8 cellular contexts compared by ENCODE assay signal in genomic region chr2:165293439-165294420, GRCh38. TPM values are rescaled to one million over a fixed set of nuclear protein-coding genes. Genes with fewer than 3 reads are reported as not detected.
A peak's percentile ranks its signal among the peaks of the same experiment; 100 is the strongest.
DNase-seq lines count a peak whose midpoint lies in the region; ATAC-seq and TF ChIP-seq lines count a peak whose summit lies in the region.

No MANE protein-coding gene starts in this region.

- intact Hi-C loops in stomach (cut with DNase I; ENCODE audit: low total_unique reads), result no loop called here

- CTCF ChIA-PET in BJ (lab: Yijun Ruan, JAX), result interaction anchor here (0.6 to 1.2 kb wide), 6 partner anchors 12 to 302 kb away, joined by 3 to 8 read pairs (median 3); partner anchors contain the start of gene SCN3A

- DNase-seq in BJ (ENCODE audit: low read depth), result peak; percentile 55
- peak; percentile 88 for DNase-seq in NCI-H1092 treated with DMSO at 0.1 percent for 48 hours (lab: John Stamatoyannopoulos, UW)
- peak; percentile 93 for DNase-seq in SK-MEL-5 (ENCODE audit: low read depth, low spot score)
- no peak for DNase-seq in coronary artery (ENCODE audit: low spot score)
- DNase-seq in left kidney (ENCODE audit: low read depth, low spot score), result peak; percentile 96
- no peak for DNase-seq in stomach

- ATAC-seq in GM18502 (IDR thresholded peaks at IDR 0.05; ENCODE audit: poor library complexity, unreplicated experiment), result peak; percentile 100
- ATAC-seq in HG02870 (IDR thresholded peaks at IDR 0.05; ENCODE audit: unreplicated experiment), result peak; percentile 100

- H3K27me3 ChIP-seq in BJ (ENCODE audit: control insufficient read depth, insufficient read depth, low read length) (no peaks in the 10 kb centered on the region), stomach (no peaks in the 10 kb centered on the region)

- POLR2A ChIA-PET in BJ (lab: Charles Lee), result interaction anchor here (0.7 kb wide), 1 partner anchor 473 kb away, joined by 8 read pairs; no protein-coding TSS in a partner anchor

- H3K4me3 ChIP-seq in BJ (ENCODE audit: low read depth, low read length) (no peak overlapping the region), coronary artery (peak overlapping the region; percentile 47), stomach (no peak overlapping the region)

- H3K9me3 ChIP-seq in stomach, result no peaks in the 10 kb centered on the region

- in situ Hi-C loops in SK-MEL-5 (cut with HindIII; ENCODE audit: low pct_unique_long_range_greater_than_20kb, low sequenced_read_pairs), result no loop called here

- TF ChIP-seq EP300 in stomach (IDR thresholded peaks at IDR 0.05), result no peak

- TF ChIP-seq CTCF in BJ (IDR thresholded peaks at IDR 0.05; ENCODE audit: insufficient read depth, low read depth, low read length), result peak; percentile 74
- peak; percentile 48 for TF ChIP-seq CTCF in coronary artery (IDR thresholded peaks at IDR 0.05)
- peak in 5 of 7 experiments; percentile 38 to 74 (median 61) for TF ChIP-seq CTCF in stomach (IDR thresholded peaks at IDR 0.05)

- H3K36me3 ChIP-seq in BJ (ENCODE audit: control insufficient read depth, insufficient read depth, low read length), result no peaks in the 10 kb centered on the region
- no peaks in the 10 kb centered on the region for H3K36me3 ChIP-seq in stomach

- no peak overlapping the region for H3K27ac ChIP-seq in coronary artery
- H3K27ac ChIP-seq in stomach, result no peak overlapping the region

- peaks cover 0 to 12% (median 2%) of the 10 kb centered on the region in 4 donors for H3K4me1 ChIP-seq in stomach

- WGBS in stomach, 5 donors, result 22 to 25% (median 23%) methylated on average over 6 of the region's 6 CpGs

- TF ChIP-seq POLR2A in stomach (IDR thresholded peaks at IDR 0.05), result no peak

RNA-seq across cellular contexts. Expression of gene SCN2A, which starts 54.5 kb away (rescaled TPM):
- polyA plus RNA-seq in BJ (2011; rRNA removed) (0.05 and 0.07 TPM in 2 replicates), stomach (under 1 TPM in 2 of 3 donors, not detected in 1; 0.06 to 0.23 TPM)
- 0.05 and 0.10 TPM in 2 replicates for polyA minus RNA-seq in BJ (2011; rRNA and poly(A)+ RNA removed)
- total RNA-seq in SK-MEL-5 (2014; rRNA removed; shearing (Covaris generic)), result 0.08 TPM in 1 of 2 replicates, not detected in the other
- polyA plus RNA-seq in SK-MEL-5 (2015; cell fraction: cytosol; rRNA removed), result 0.04 and 0.05 TPM in 2 replicates
- 0.31 and 0.37 TPM in 2 replicates for polyA plus RNA-seq in SK-MEL-5 (2015; cell fraction: nucleus; rRNA removed)
- total RNA-seq in stomach, result 1 to 10 TPM in 3 of 5 donors, under 1 TPM in 1, not detected in 1; 0.72 to 4.1 (median 2.0) TPM

Comparison
In these comparisons a context has a peak if more than half of its experiments do, and no peak if none do; other contexts are left out.
1. DNase-seq: peak in BJ (single experiment), NCI-H1092 treated with DMSO at 0.1 percent for 48 hours (single experiment), SK-MEL-5 (single experiment) and left kidney (single experiment); none in coronary artery (single experiment) and stomach (single experiment).
2. Peak in every context shown above with its lines, with median percentiles within 50 percentile points of each other: CTCF ChIP-seq.